In genomic region chr16:28304214-28304613, GRCh38 we compare ENCODE assay signal across 1 cellular context.
TF ChIP-seq lines count a peak whose summit lies in the region.

No MANE protein-coding gene starts in this region.

TF ChIP-seq in K562, 482 proteins besides CTCF, POLR2A, EP300 and RAD21 (continued from another document and continues in another):
- TF ChIP-seq ZNF57 (CRISPR knock-in tag; IDR thresholded peaks at IDR 0.05) (no peak), ZNF280A (IDR thresholded peaks at IDR 0.05; ENCODE audit: low read depth, partially characterized antibody) (no peak), HCFC1 (IDR thresholded peaks at IDR 0.05; ENCODE audit: low read depth, low read length) (no peak), ZKSCAN8 (CRISPR knock-in tag; IDR thresholded peaks at IDR 0.05) (no peak), ZNF398 (CRISPR knock-in tag; IDR thresholded peaks at IDR 0.05) (no peak), ZEB2 (IDR thresholded peaks at IDR 0.05) (no peak), ZNF124 (CRISPR knock-in tag; IDR thresholded peaks at IDR 0.05) (no peak), NCOA2 (IDR thresholded peaks at IDR 0.05; ENCODE audit: partially characterized antibody in 2 of 2) (no peak), CBX3 (IDR thresholded peaks at IDR 0.05; ENCODE audit: borderline replicate concordance in 1 of 2, low read length in 2 of 2) (peak in 1 of 2 experiments; percentile 63; a peak in 1 of 3 replicates), HNRNPH1 (optimal IDR thresholded peaks at IDR 0.05; ENCODE audit: low read depth, low read length) (no peak), KDM2B (CRISPR knock-in tag; IDR thresholded peaks at IDR 0.05) (no peak), GABPB2 (CRISPR knock-in tag; conservative IDR thresholded peaks at IDR 0.05) (no peak), SMAD4 (CRISPR knock-in tag; conservative IDR thresholded peaks at IDR 0.05) (no peak; the same call in 1 of the 2 replicates), ZNF740 (CRISPR knock-in tag; IDR thresholded peaks at IDR 0.05) (peak; percentile 68; the same call in 1 of the 2 replicates), ZNF740 (tag; IDR thresholded peaks at IDR 0.05) (no peak), ZKSCAN3 (CRISPR knock-in tag; IDR thresholded peaks at IDR 0.05) (no peak), TRIM25 (IDR thresholded peaks at IDR 0.05; ENCODE audit: borderline replicate concordance) (no peak), RBM39 (optimal IDR thresholded peaks at IDR 0.05; ENCODE audit: low read depth, low read length) (no peak), ZFP30 (CRISPR knock-in tag; IDR thresholded peaks at IDR 0.05; ENCODE audit: borderline replicate concordance) (no peak), VEZF1 (CRISPR knock-in tag; IDR thresholded peaks at IDR 0.05) (no peak), STAT5A (IDR thresholded peaks at IDR 0.05; ENCODE audit: borderline replicate concordance, low read length) (no peak), FOXK1 (CRISPR knock-in tag; IDR thresholded peaks at IDR 0.05; ENCODE audit: borderline replicate concordance) (no peak), FOXA1 (IDR thresholded peaks at IDR 0.05; ENCODE audit: borderline replicate concordance) (no peak), HDAC2 (IDR thresholded peaks at IDR 0.05) (peak; percentile 69; the same call in 1 of the 2 replicates), FUS (optimal IDR thresholded peaks at IDR 0.05; ENCODE audit: low read depth, low read length) (no peak), PHB (CRISPR knock-in tag; IDR thresholded peaks at IDR 0.05) (no peak), CREBBP (IDR thresholded peaks at IDR 0.05; ENCODE audit: low read depth, low read length) (no peak), ZNF436 (CRISPR knock-in tag; IDR thresholded peaks at IDR 0.05) (no peak), NFIX (CRISPR knock-in tag; IDR thresholded peaks at IDR 0.05; ENCODE audit: low read depth) (no peak), ATF2 (CRISPR knock-in tag; IDR thresholded peaks at IDR 0.05) (no peak), ZBTB11 (CRISPR knock-in tag; IDR thresholded peaks at IDR 0.05) (0 out of 6 replicates have a peak, but pooled peaks of 1 of the 3 experiments have one; percentile 21), SRF (CRISPR knock-in tag; IDR thresholded peaks at IDR 0.05) (peak in 1 of 2 experiments; percentile 68; a peak in 1 of 4 replicates), MAFF (IDR thresholded peaks at IDR 0.05; ENCODE audit: low read length) (no peak), NONO (IDR thresholded peaks at IDR 0.05; ENCODE audit: low read depth in 2 of 2, low read length in 1 of 2) (no peak), MXD1 (CRISPR knock-in tag; IDR thresholded peaks at IDR 0.05; ENCODE audit: borderline replicate concordance, poor library complexity, severe bottlenecking) (no peak), HOXB6 (CRISPR knock-in tag; IDR thresholded peaks at IDR 0.05; ENCODE audit: borderline replicate concordance) (no peak), ZFP36 (IDR thresholded peaks at IDR 0.05; ENCODE audit: low read depth, low read length, partially characterized antibody) (peak; percentile 14), UBTF (IDR thresholded peaks at IDR 0.05; ENCODE audit: borderline replicate concordance in 1 of 2, low read depth in 2 of 2, low read length in 2 of 2) (0 out of 4 replicates have a peak, but pooled peaks of 1 of the 2 experiments have one; percentile 58), ZBTB1 (CRISPR knock-in tag; IDR thresholded peaks at IDR 0.05; ENCODE audit: borderline replicate concordance, low read depth) (peak; percentile 76; the same call in 1 of the 2 replicates), PCBP2 (IDR thresholded peaks at IDR 0.05; ENCODE audit: low read depth, low read length, poor library complexity, severe bottlenecking) (no peak), KAT2B (IDR thresholded peaks at IDR 0.05; ENCODE audit: low read depth, low read length) (no peak), ELF4 (CRISPR knock-in tag; IDR thresholded peaks at IDR 0.05) (no peak), ZNF253 (CRISPR knock-in tag; conservative IDR thresholded peaks at IDR 0.05) (no peak), TRIM28 (IDR thresholded peaks at IDR 0.05) (no peak), ZNF24 (IDR thresholded peaks at IDR 0.05) (no peak; the same call in 1 of the 2 replicates), SIRT6 (IDR thresholded peaks at IDR 0.05; ENCODE audit: low read depth, low read length) (no peak), PBX2 (CRISPR knock-in tag; IDR thresholded peaks at IDR 0.05; ENCODE audit: low read depth) (no peak), PBX2 (tag; conservative IDR thresholded peaks at IDR 0.05; ENCODE audit: low read depth) (peak; percentile 68), TBP (optimal IDR thresholded peaks at IDR 0.05; ENCODE audit: low read depth, low read length) (no peak), NELFE (IDR thresholded peaks at IDR 0.05; ENCODE audit: insufficient read depth, insufficient read length) (no peak)
